Comparison of ENCODE assay signal across 8 cellular contexts in genomic region chr7:98251251-98251843, GRCh38. TPM values are rescaled to one million over a fixed set of nuclear protein-coding genes. Genes with fewer than 3 reads are reported as not detected.
DNase-seq lines count a peak whose midpoint lies in the region; ATAC-seq and TF ChIP-seq lines count a peak whose summit lies in the region.

No MANE protein-coding gene starts in this region.

- H3K79me2 ChIP-seq in OCI-LY3 (ENCODE audit: low read length): peaks cover 7% of the 10 kb centered on the region

- H3K27ac ChIP-seq in OCI-LY3 (ENCODE audit: low read length): no peak overlapping the region

- no peaks in the 10 kb centered on the region for H3K27me3 ChIP-seq in OCI-LY3 (ENCODE audit: low read depth, low read length)

- no peak for DNase-seq in Right ventricle myocardium inferior (ENCODE audit: missing footprints)
- no peak for DNase-seq in cardiac septum (ENCODE audit: low spot score)
- peak; percentile 4 for DNase-seq in activated gamma-delta T cell treated with anti-CD3 and anti-CD28 coated beads, Interleukin-2, amount 50 U/mL, for 16 hours (ENCODE audit: low read depth)
- DNase-seq in Right ventricle myocardium superior: peak; percentile 54
- DNase-seq in renal cortical epithelial cell (ENCODE audit: low read depth): peak; percentile 23
- DNase-seq in AG20443 (ENCODE audit: low spot score): no peak

- H3K4me1 ChIP-seq in OCI-LY3 (ENCODE audit: low read length): peaks cover 19% of the 10 kb centered on the region

- peak overlapping the region; percentile 95 for H2AFZ ChIP-seq in OCI-LY3 (ENCODE audit: low read depth, low read length)

- peak overlapping the region; percentile 89 for H3K4me3 ChIP-seq in OCI-LY3 (ENCODE audit: low read length)

- peak; percentile 6 for ATAC-seq in Right ventricle myocardium inferior
- peak; percentile 16 for ATAC-seq in HG03045 (IDR thresholded peaks at IDR 0.05; ENCODE audit: unreplicated experiment)
- ATAC-seq in Right ventricle myocardium superior (ENCODE audit: poor library complexity): peak; percentile 23

- TF ChIP-seq CTCF in OCI-LY3 (IDR thresholded peaks at IDR 0.05; ENCODE audit: low read depth, low read length): no peak

- no peaks in the 10 kb centered on the region for H3K36me3 ChIP-seq in OCI-LY3 (replicated peaks; ENCODE audit: low read depth, low read length)

- H4K20me1 ChIP-seq in OCI-LY3 (ENCODE audit: insufficient read depth, low read length): no peaks in the 10 kb centered on the region

- H3K4me2 ChIP-seq in OCI-LY3 (ENCODE audit: low read length): peak overlapping the region; percentile 91

- peak overlapping the region; percentile 61 for H3K9ac ChIP-seq in OCI-LY3 (ENCODE audit: low read length)

- intact Hi-C loops in Right ventricle myocardium inferior (cut with DNase I): loop anchor here (10.0 kb wide), 1 partner anchor 1927 kb away; the partner anchor contains the start of gene SLC25A13
- intact Hi-C loops in cardiac septum (cut with DNase I): no loop called here
- intact Hi-C loops in Right ventricle myocardium superior (cut with DNase I): no loop called here

- H3K9me3 ChIP-seq in OCI-LY3 (ENCODE audit: insufficient read depth, low read length): no peaks in the 10 kb centered on the region

RNA-seq across cellular contexts. Expression of gene TECPR1, which starts 0.7 kb away (rescaled TPM):
- total RNA-seq in Right ventricle myocardium inferior (20.9 TPM), cardiac septum (16.6 TPM), Right ventricle myocardium superior (16.1 TPM), renal cortical epithelial cell (19.6 and 22.0 TPM in 2 replicates)

RNA-seq across cellular contexts. Expression of gene BRI3, which starts 30.1 kb away (rescaled TPM):
- total RNA-seq in Right ventricle myocardium inferior (240 TPM), cardiac septum (162 TPM), Right ventricle myocardium superior (222 TPM), renal cortical epithelial cell (24.8 and 30.8 TPM in 2 replicates)

RNA-seq across cellular contexts. Expression of gene BHLHA15, which starts 40.1 kb away (rescaled TPM):
- not detected for total RNA-seq in Right ventricle myocardium inferior
- not detected for total RNA-seq in cardiac septum
- not detected for total RNA-seq in Right ventricle myocardium superior
- total RNA-seq in renal cortical epithelial cell: 0.94 and 1.0 TPM in 2 replicates

Comparison
In these comparisons a context has a peak if more than half of its experiments do, and no peak if none do; other contexts are left out.
1. DNase-seq: peak in activated gamma-delta T cell treated with anti-CD3 and anti-CD28 coated beads, Interleukin-2, amount 50 U/mL, for 16 hours (single experiment), Right ventricle myocardium superior (single experiment) and renal cortical epithelial cell (single experiment); none in Right ventricle myocardium inferior (single experiment), cardiac septum (single experiment) and AG20443 (single experiment).
2. Peak in every context shown above with its lines, with median percentiles within 50 percentile points of each other: ATAC-seq.